In genomic region chr12:104502662-104503061, GRCh38 we compare ENCODE assay signal across 1 cellular context.
TF ChIP-seq lines count a peak whose summit lies in the region.

No MANE protein-coding gene starts in this region.

TF ChIP-seq in K562, 482 proteins besides CTCF, POLR2A, EP300 and RAD21:
- peak; percentile 82 for TF ChIP-seq MAFF (IDR thresholded peaks at IDR 0.05; ENCODE audit: low read length)
- peak; percentile 86 for TF ChIP-seq MAFG (tag; conservative IDR thresholded peaks at IDR 0.05)
- TF ChIP-seq C11orf30 (IDR thresholded peaks at IDR 0.05; ENCODE audit: low read depth) = peak; percentile 92
- no peak for TF ChIP-seq RBFOX2 (IDR thresholded peaks at IDR 0.05; ENCODE audit: low read depth, low read length)
- TF ChIP-seq ZNF449 (CRISPR knock-in tag; IDR thresholded peaks at IDR 0.05) = no peak
- TF ChIP-seq ZNF316 (IDR thresholded peaks at IDR 0.05) = peak; percentile 93
- TF ChIP-seq MAFK (IDR thresholded peaks at IDR 0.05; ENCODE audit: low read length) = peak; percentile 79
